16 cellular contexts compared by ENCODE assay signal in genomic region chr5:87327998-87328397, GRCh38.
DNase-seq lines count a peak whose midpoint lies in the region; ATAC-seq and TF ChIP-seq lines count a peak whose summit lies in the region.
"Had no signal": no experiment of that assay in that cellular context is flagged by ENCODE, and none has a peak within 500 bp of the region (broad histone marks: within the 10 kb centered on the region; RNA-seq: fewer than 3 reads in every experiment).

No MANE protein-coding gene starts in this region.

- 59 to 67% methylated on average over 2 of the region's 2 CpGs for WGBS in gastroesophageal sphincter (ENCODE audit: low coverage in 1 of 2), 2 donors

- H3K36me3 Mint-ChIP-seq in CD4-positive, alpha-beta memory T cell, result peaks cover 7 to 10% of the 10 kb centered on the region in 2 donors
- H3K36me3 Mint-ChIP-seq in chondrocyte (ENCODE audit: low read depth), result no peaks in the 10 kb centered on the region

- H3K27ac Mint-ChIP-seq in CD4-positive, alpha-beta memory T cell, result peak overlapping the region in 6 of 7 donors; percentile 1 to 78 (median 27)
- H3K27ac Mint-ChIP-seq in chondrocyte (ENCODE audit: unreplicated experiment), result peak overlapping the region; percentile 10

- CTCF ChIA-PET in CD4-positive, alpha-beta memory T cell (lab: Charles Lee; ENCODE audit: partially characterized antibody), result no interaction called here

- peaks cover 32% of the 10 kb centered on the region for H3K4me1 ChIP-seq in CD4-positive, alpha-beta memory T cell (ENCODE audit: insufficient read depth, low read length)
- peaks cover 0 to 5% (median 0%) of the 10 kb centered on the region in 3 donors for H3K4me1 ChIP-seq in gastroesophageal sphincter

- H3K27me3 Mint-ChIP-seq in CD4-positive, alpha-beta memory T cell, result no peaks in the 10 kb centered on the region
- no peaks in the 10 kb centered on the region for H3K27me3 Mint-ChIP-seq in chondrocyte (ENCODE audit: low read depth)

- no peak overlapping the region for H3K27ac ChIP-seq in CD4-positive, alpha-beta memory T cell (ENCODE audit: low read depth, low read length)
- H3K27ac ChIP-seq in gastroesophageal sphincter, result no peak overlapping the region
- H3K27ac ChIP-seq: A549, C4-2B had no signal

- ATAC-seq in HG03135 (IDR thresholded peaks at IDR 0.05; ENCODE audit: unreplicated experiment) (no peak), gastroesophageal sphincter (no peak), left lobe of liver (no peak)
- ATAC-seq: A549 had no signal

- H3K36me3 ChIP-seq in CD4-positive, alpha-beta memory T cell (ENCODE audit: insufficient read depth, low read length), result no peaks in the 10 kb centered on the region
- H3K36me3 ChIP-seq in gastroesophageal sphincter, result peaks cover 0 to under 1% of the 10 kb centered on the region in 2 donors

- H3K9me3 ChIP-seq in CD4-positive, alpha-beta memory T cell (ENCODE audit: control insufficient read depth in 1 of 2, low read length in 2 of 2), result no peaks in the 10 kb centered on the region
- H3K9me3 ChIP-seq in gastroesophageal sphincter, result no peaks in the 10 kb centered on the region
- H3K9me3 ChIP-seq: A549 had no signal

- H3K4me1 Mint-ChIP-seq in CD4-positive, alpha-beta memory T cell, result peaks cover 45 to 67% (median 57%) of the 10 kb centered on the region in 4 donors
- H3K4me1 Mint-ChIP-seq in chondrocyte (ENCODE audit: low read depth), result peaks cover 41% of the 10 kb centered on the region

- no peak overlapping the region for H3K4me3 Mint-ChIP-seq in CD4-positive, alpha-beta memory T cell
- no peak overlapping the region for H3K4me3 Mint-ChIP-seq in chondrocyte (ENCODE audit: unreplicated experiment)

- TF ChIP-seq CTCF in chondrocyte (IDR thresholded peaks at IDR 0.05) (no peak), gastroesophageal sphincter (IDR thresholded peaks at IDR 0.05) (no peak)

- no peak for TF ChIP-seq POLR2A in gastroesophageal sphincter (IDR thresholded peaks at IDR 0.05)

- H3K9me3 Mint-ChIP-seq in CD4-positive, alpha-beta memory T cell, result no peaks in the 10 kb centered on the region
- H3K9me3 Mint-ChIP-seq in chondrocyte (ENCODE audit: low read depth), result no peaks in the 10 kb centered on the region

- no peak for DNase-seq in CD4-positive, alpha-beta memory T cell
- DNase-seq in HCEC 1CT (peak; percentile 45), chondrocyte (ENCODE audit: low spot score) (no peak), kidney tubule cell (ENCODE audit: low spot score) (peak; percentile 54), cerebellar cortex (ENCODE audit: low spot score) (no peak), left lobe of liver (ENCODE audit: low spot score) (no peak)
- DNase-seq: DMS79 treated with DMSO at 0.1 percent for 48 hours, GDM1, Karpas-422, NCI-H1417, NCI-H1930, NCI-H510A treated with DMSO at 0.1 percent for 48 hours had no signal

- no peak overlapping the region for H3K4me3 ChIP-seq in CD4-positive, alpha-beta memory T cell (ENCODE audit: low read length in 2 of 2)
- no peak overlapping the region for H3K4me3 ChIP-seq in gastroesophageal sphincter
- H3K4me3 ChIP-seq: A549 had no signal

- POLR2A ChIA-PET in CD4-positive, alpha-beta memory T cell (lab: Charles Lee; ENCODE audit: partially characterized antibody), result interaction anchor here (0.7 kb wide), 1 partner anchor 56 kb away, joined by 3 read pairs; no protein-coding TSS in a partner anchor

- no peaks in the 10 kb centered on the region for H3K27me3 ChIP-seq in CD4-positive, alpha-beta memory T cell (ENCODE audit: insufficient read depth, low read length)
- H3K27me3 ChIP-seq in gastroesophageal sphincter, result no peaks in the 10 kb centered on the region

- intact Hi-C loops in CD4-positive, alpha-beta memory T cell (cut with micrococcal nuclease), result no loop called here

- TF ChIP-seq EP300 in gastroesophageal sphincter (IDR thresholded peaks at IDR 0.05), result no peak

Comparison
In these comparisons a context has a peak if more than half of its experiments do, and no peak if none do; other contexts are left out.
1. DNase-seq: peak in HCEC 1CT (single experiment) and kidney tubule cell (single experiment); none in CD4-positive, alpha-beta memory T cell (0 of 5), chondrocyte (single experiment), cerebellar cortex (single experiment) and left lobe of liver (single experiment).